ENCODE assay signal across 13 cellular contexts in genomic region chr13:80259159-80259558, GRCh38.
DNase-seq lines count a peak whose midpoint lies in the region; ATAC-seq and TF ChIP-seq lines count a peak whose summit lies in the region.
"Had no signal": no experiment of that assay in that cellular context is flagged by ENCODE, and none has a peak within 500 bp of the region (broad histone marks: within the 10 kb centered on the region; RNA-seq: fewer than 3 reads in every experiment).

No MANE protein-coding gene starts in this region.

- no peaks in the 10 kb centered on the region for H3K4me1 ChIP-seq in hepatocyte (ENCODE audit: insufficient read depth)
- H3K4me1 ChIP-seq: esophagus squamous epithelium had no signal

- no peaks in the 10 kb centered on the region for H3K79me2 ChIP-seq in hepatocyte

- H3K9me3 ChIP-seq in hepatocyte (ENCODE audit: low read depth) = no peaks in the 10 kb centered on the region
- H3K9me3 ChIP-seq: esophagus squamous epithelium had no signal

- no peaks in the 10 kb centered on the region for H4K20me1 ChIP-seq in hepatocyte (ENCODE audit: insufficient read depth, poor library complexity, severe bottlenecking)

- no peak overlapping the region for H3K27ac ChIP-seq in hepatocyte
- H3K27ac ChIP-seq: esophagus squamous epithelium had no signal

- WGBS in hepatocyte (ENCODE audit: low lambda C conversion rate, missing lambda C conversion rate) = 75% methylated on average over 1 of the region's 1 CpG

- H3K4me3 ChIP-seq in hepatocyte = no peak overlapping the region
- H3K4me3 ChIP-seq: esophagus squamous epithelium had no signal

- H3K36me3 ChIP-seq in hepatocyte (replicated peaks; ENCODE audit: insufficient read depth, low read depth) = no peaks in the 10 kb centered on the region
- H3K36me3 ChIP-seq: esophagus squamous epithelium had no signal

- no peak for TF ChIP-seq CTCF in hepatocyte (IDR thresholded peaks at IDR 0.05; ENCODE audit: poor library complexity)

- H3K9me2 ChIP-seq in hepatocyte (replicated peaks; ENCODE audit: insufficient read depth) = no peaks in the 10 kb centered on the region

- H3K4me2 ChIP-seq in hepatocyte = no peak overlapping the region

- DNase-seq in hepatocyte (ENCODE audit: low spot score) = peak; percentile 59
- no peak for DNase-seq in GOT3 (lab: John Stamatoyannopoulos, UW)
- no peak for DNase-seq in cerebellum (ENCODE audit: low spot score)
- no peak for DNase-seq in NCI-H1930 (lab: John Stamatoyannopoulos, UW)
- DNase-seq: activated B cell treated with CpG ODN at 0.5 μM for 24 hours; DMS79; esophagus squamous epithelium; OCI-M1; stimulated activated naive CD4-positive, alpha-beta T cell treated with Interleukin-2 at 50 U/mL for 16 hours had no signal

- H3K27me3 ChIP-seq in hepatocyte = no peaks in the 10 kb centered on the region
- H3K27me3 ChIP-seq: esophagus squamous epithelium had no signal

- H2AFZ ChIP-seq in hepatocyte = no peak overlapping the region

- peak; percentile 71 for ATAC-seq in GM18861 (IDR thresholded peaks at IDR 0.05; ENCODE audit: unreplicated experiment)
- peak; percentile 78 for ATAC-seq in GM21390 (IDR thresholded peaks at IDR 0.05; ENCODE audit: unreplicated experiment)
- peak; percentile 62 for ATAC-seq in HG02973 (IDR thresholded peaks at IDR 0.05; ENCODE audit: unreplicated experiment)
- no peak for ATAC-seq in HG03520 (IDR thresholded peaks at IDR 0.05; ENCODE audit: unreplicated experiment)
